ENCODE assay signal across 1 cellular context in genomic region chr5:87302061-87302460, GRCh38.
TF ChIP-seq lines count a peak whose summit lies in the region.

No MANE protein-coding gene starts in this region.

TF ChIP-seq in endothelial cell of umbilical vein, 7 proteins besides CTCF, POLR2A, EP300 and RAD21 (continued from another document):
- TF ChIP-seq, protein P1, sequence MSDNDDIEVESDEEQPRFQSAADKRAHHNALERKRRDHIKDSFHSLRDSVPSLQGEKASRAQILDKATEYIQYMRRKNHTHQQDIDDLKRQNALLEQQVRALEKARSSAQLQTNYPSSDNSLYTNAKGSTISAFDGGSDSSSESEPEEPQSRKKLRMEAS (IDR thresholded peaks at IDR 0.05; ENCODE audit: insufficient read depth, insufficient read length), result no peak
- TF ChIP-seq POLR2AphosphoS5 (IDR thresholded peaks at IDR 0.05; ENCODE audit: insufficient read depth, low read depth, low read length), result no peak
- no peak for TF ChIP-seq MYC (IDR thresholded peaks at IDR 0.05; ENCODE audit: low read depth, low read length)
- TF ChIP-seq EZH2 (IDR thresholded peaks at IDR 0.05; ENCODE audit: borderline replicate concordance, low read depth, low read length, severe bottlenecking), result no peak
TF ChIP-seq in endothelial cell of umbilical vein: peak in this region for 0.
